Comparison of ENCODE assay signal across 20 cellular contexts in the genomic region with DNA sequence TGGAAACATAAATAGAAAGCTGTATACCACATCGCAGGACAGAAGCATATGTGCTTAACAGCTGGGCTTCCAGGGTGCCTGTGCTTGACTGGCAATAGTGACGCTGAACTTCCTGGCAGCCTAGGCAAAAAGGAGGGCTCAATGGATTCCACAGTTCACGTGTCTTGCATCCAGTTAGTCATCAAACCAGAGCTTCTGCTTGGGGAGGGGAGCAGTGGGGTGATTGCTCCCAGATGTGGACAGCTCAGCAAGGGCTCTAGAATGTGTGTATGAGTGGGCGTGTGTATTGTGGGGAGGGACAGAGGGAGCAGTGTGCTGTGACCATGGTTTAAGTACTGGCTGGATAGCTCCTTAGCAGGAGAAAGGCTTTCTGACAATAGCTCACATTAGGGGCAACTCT. TPM values are rescaled to one million over a fixed set of nuclear protein-coding genes. Genes with fewer than 3 reads are reported as not detected.
DNase-seq lines count a peak whose midpoint lies in the region; ATAC-seq and TF ChIP-seq lines count a peak whose summit lies in the region.
"Had no signal": no experiment of that assay in that cellular context is flagged by ENCODE, and none has a peak within 500 bp of the region (broad histone marks: within the 10 kb centered on the region; RNA-seq: fewer than 3 reads in every experiment).

No MANE protein-coding gene starts in this region.

- intact Hi-C loops in sciatic nerve (cut with DNase I) = no loop called here

- TF ChIP-seq EP300 in Ishikawa (IDR thresholded peaks at IDR 0.05; ENCODE audit: borderline replicate concordance) = no peak

- in situ Hi-C loops in Caki2 (cut with HindIII; ENCODE audit: low pct_unique_long_range_greater_than_20kb, low sequenced_read_pairs) = no loop called here

- no peak for TF ChIP-seq CTCF in fibroblast of mammary gland (conservative IDR thresholded peaks at IDR 0.05; ENCODE audit: control insufficient read depth, insufficient read depth, low read depth, low read length)

- H3K4me3 ChIP-seq in fibroblast of mammary gland (ENCODE audit: control insufficient read depth, low read depth, low read length) = no peak overlapping the region
- H3K4me3 ChIP-seq: upper lobe of left lung had no signal

- TF ChIP-seq RAD21 in Ishikawa (IDR thresholded peaks at IDR 0.05; ENCODE audit: low read depth) = no peak

- DNase-seq in Caki2 (ENCODE audit: low read depth) (peak; percentile 34), fibroblast of mammary gland (ENCODE audit: low read depth) (peak; percentile 96), sciatic nerve (ENCODE audit: low spot score) (peak; percentile 58), NCI-H1105 treated with DMSO at 0.1 percent for 48 hours (lab: John Stamatoyannopoulos, UW) (no peak)
- DNase-seq: activated CD4-positive, alpha-beta T cell treated with anti-CD3 and anti-CD28 coated beads for 4 hours; activated naive CD8-positive, alpha-beta T cell treated with anti-CD3 and anti-CD28 coated beads, Interleukin-2, amount 50 U/mL, for 24 hours; activated T-cell treated with anti-CD3 and anti-CD28 coated beads, Interleukin-2, amount 50 U/mL, for 1 hour; CD4-positive, CD25-positive, alpha-beta regulatory T cell; IMR-90; NCI-H1417; NCI-H526 treated with DMSO at 0.1 percent for 48 hours; T-helper 17 cell had no signal

- ATAC-seq in sciatic nerve (peak; percentile 85), HG02759 (IDR thresholded peaks at IDR 0.05; ENCODE audit: unreplicated experiment) (no peak), GM18511 (IDR thresholded peaks at IDR 0.05; ENCODE audit: unreplicated experiment) (no peak), HG03571 (IDR thresholded peaks at IDR 0.05; ENCODE audit: unreplicated experiment) (no peak)
- ATAC-seq: activated naive CD8-positive, alpha-beta T cell treated with anti-CD3 and anti-CD28 coated beads, Interleukin-2, amount 50 U/mL, for 24 hours; esophagus mucosa; T-helper 17 cell had no signal

TF ChIP-seq in Ishikawa, 13 proteins besides CTCF, POLR2A, EP300 and RAD21:
- TF ChIP-seq, protein P1, sequence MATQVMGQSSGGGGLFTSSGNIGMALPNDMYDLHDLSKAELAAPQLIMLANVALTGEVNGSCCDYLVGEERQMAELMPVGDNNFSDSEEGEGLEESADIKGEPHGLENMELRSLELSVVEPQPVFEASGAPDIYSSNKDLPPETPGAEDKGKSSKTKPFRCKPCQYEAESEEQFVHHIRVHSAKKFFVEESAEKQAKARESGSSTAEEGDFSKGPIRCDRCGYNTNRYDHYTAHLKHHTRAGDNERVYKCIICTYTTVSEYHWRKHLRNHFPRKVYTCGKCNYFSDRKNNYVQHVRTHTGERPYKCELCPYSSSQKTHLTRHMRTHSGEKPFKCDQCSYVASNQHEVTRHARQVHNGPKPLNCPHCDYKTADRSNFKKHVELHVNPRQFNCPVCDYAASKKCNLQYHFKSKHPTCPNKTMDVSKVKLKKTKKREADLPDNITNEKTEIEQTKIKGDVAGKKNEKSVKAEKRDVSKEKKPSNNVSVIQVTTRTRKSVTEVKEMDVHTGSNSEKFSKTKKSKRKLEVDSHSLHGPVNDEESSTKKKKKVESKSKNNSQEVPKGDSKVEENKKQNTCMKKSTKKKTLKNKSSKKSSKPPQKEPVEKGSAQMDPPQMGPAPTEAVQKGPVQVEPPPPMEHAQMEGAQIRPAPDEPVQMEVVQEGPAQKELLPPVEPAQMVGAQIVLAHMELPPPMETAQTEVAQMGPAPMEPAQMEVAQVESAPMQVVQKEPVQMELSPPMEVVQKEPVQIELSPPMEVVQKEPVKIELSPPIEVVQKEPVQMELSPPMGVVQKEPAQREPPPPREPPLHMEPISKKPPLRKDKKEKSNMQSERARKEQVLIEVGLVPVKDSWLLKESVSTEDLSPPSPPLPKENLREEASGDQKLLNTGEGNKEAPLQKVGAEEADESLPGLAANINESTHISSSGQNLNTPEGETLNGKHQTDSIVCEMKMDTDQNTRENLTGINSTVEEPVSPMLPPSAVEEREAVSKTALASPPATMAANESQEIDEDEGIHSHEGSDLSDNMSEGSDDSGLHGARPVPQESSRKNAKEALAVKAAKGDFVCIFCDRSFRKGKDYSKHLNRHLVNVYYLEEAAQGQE (IDR thresholded peaks at IDR 0.05; ENCODE audit: low read depth) = peak; percentile 18; the same call in 1 of the 2 replicates
- TF ChIP-seq TAF1 (IDR thresholded peaks at IDR 0.05; ENCODE audit: low read depth) (no peak), EGR1 (IDR thresholded peaks at IDR 0.05) (0 out of 2 replicates have a peak, but pooled peaks have one; percentile 31)

RNA-seq across cellular contexts. Expression of a gene that starts 2.3 kb away (rescaled TPM):
- not detected in 2 replicates for total RNA-seq in Caki2 (2014; rRNA removed; shearing (Covaris generic); ENCODE audit: low replicate concordance)
- total RNA-seq in sciatic nerve = 64.3 TPM
- total RNA-seq: CD4-positive, CD25-positive, alpha-beta regulatory T cell; esophagus mucosa; IMR-90; T-helper 17 cell had no signal

RNA-seq across cellular contexts. Expression of a gene that starts 18.3 kb away (rescaled TPM):
- not detected in 2 replicates for total RNA-seq in Caki2 (2014; rRNA removed; shearing (Covaris generic); ENCODE audit: low replicate concordance)
- total RNA-seq in sciatic nerve = 0.36 TPM
- total RNA-seq: CD4-positive, CD25-positive, alpha-beta regulatory T cell; esophagus mucosa; IMR-90; mesenteric fat pad; omental fat pad; T-helper 17 cell had no signal

RNA-seq across cellular contexts. Expression of a gene that starts 37.0 kb away (rescaled TPM):
- not detected in 2 replicates for total RNA-seq in Caki2 (2014; rRNA removed; shearing (Covaris generic); ENCODE audit: low replicate concordance)
- total RNA-seq in sciatic nerve = not detected
- total RNA-seq: CD4-positive, CD25-positive, alpha-beta regulatory T cell; esophagus mucosa; IMR-90; mesenteric fat pad; omental fat pad; T-helper 17 cell; upper lobe of left lung had no signal

Comparison
In these comparisons a context has a peak if more than half of its experiments do, and no peak if none do; other contexts are left out.
1. RNA of a gene that starts 2.3 kb away (total RNA-seq): 64.3 TPM in sciatic nerve (single experiment); not detected in Caki2; every median in the first group is over 10 times any median in the second.